Comparison of ENCODE assay signal across 11 cellular contexts in genomic region chr3:105906834-105907233, GRCh38. TPM values are rescaled to one million over a fixed set of nuclear protein-coding genes. Genes with fewer than 3 reads are reported as not detected.
A peak's percentile ranks its signal among the peaks of the same experiment; 100 is the strongest.
DNase-seq lines count a peak whose midpoint lies in the region; ATAC-seq and TF ChIP-seq lines count a peak whose summit lies in the region.
"Had no signal": no experiment of that assay in that cellular context is flagged by ENCODE, and none has a peak within 500 bp of the region (broad histone marks: within the 10 kb centered on the region; RNA-seq: fewer than 3 reads in every experiment).

No MANE protein-coding gene starts in this region.

- CTCF ChIA-PET in RWPE1 (lab: Yijun Ruan, JAX): interaction anchor here (0.5 kb wide), 1 partner anchor 30 kb away, joined by 3 read pairs; no protein-coding TSS in a partner anchor

- no peak for ATAC-seq in HG02938 (IDR thresholded peaks at IDR 0.05; ENCODE audit: unreplicated experiment)

- H2BK120ac ChIP-seq in trophoblast cell (ENCODE audit: insufficient read depth, low read length, poor library complexity): no peak overlapping the region

- H3K27me3 Mint-ChIP-seq in activated CD4-positive, alpha-beta T cell treated with anti-CD3 and anti-CD28 coated beads, Interleukin-2, amount 10 ng/mL, durations not matched to agents 24 days and 14 days: no peaks in the 10 kb centered on the region

- peak; percentile 77 for DNase-seq in CD1c-positive myeloid dendritic cell (ENCODE audit: extremely low spot score)
- peak; percentile 61 for DNase-seq in RWPE1 (ENCODE audit: low spot score)
- DNase-seq in foreskin fibroblast: peak; percentile 35 to 70
- DNase-seq in trophoblast cell: peak; percentile 79 to 86
- no peak for DNase-seq in NCI-H187 treated with DMSO at 0.1 percent for 48 hours (lab: John Stamatoyannopoulos, UW)
- DNase-seq in activated CD4-positive, alpha-beta T cell treated with anti-CD3 and anti-CD28 coated beads, Interleukin-2, amount 10 ng/mL, durations not matched to agents 24 days and 14 days: no peak
- no peak for DNase-seq in NCI-H146 treated with DMSO at 0.1 percent for 48 hours (lab: John Stamatoyannopoulos, UW; ENCODE audit: unreplicated experiment)
- DNase-seq: activated CD8-positive, alpha-beta memory T cell treated with anti-CD3 and anti-CD28 coated beads, Interleukin-2, amount 50 U/mL, for 4 hours; NCI-H1092 treated with DMSO at 0.1 percent for 48 hours; stimulated activated CD4-positive, alpha-beta T cell treated with anti-CD3 and anti-CD28 coated beads, Interleukin-4, amount 100 ng/mL, for 24 hours had no signal

- H3K4me3 ChIP-seq in foreskin fibroblast (ENCODE audit: low read depth in 1 of 2, low read length in 2 of 2) (no peak overlapping the region), trophoblast cell (ENCODE audit: low read depth, low read length) (no peak overlapping the region)

- no peak overlapping the region for H2BK5ac ChIP-seq in trophoblast cell (ENCODE audit: low read depth, low read length, poor library complexity)

- no peak overlapping the region for H4K12ac ChIP-seq in trophoblast cell (ENCODE audit: low read depth, low read length)

- no peak overlapping the region for H3K9ac ChIP-seq in trophoblast cell (ENCODE audit: low read length)

- no peak overlapping the region for H3K27ac Mint-ChIP-seq in activated CD4-positive, alpha-beta T cell treated with anti-CD3 and anti-CD28 coated beads, Interleukin-2, amount 10 ng/mL, durations not matched to agents 24 days and 14 days

- peaks cover 6% of the 10 kb centered on the region for H3K4me1 Mint-ChIP-seq in activated CD4-positive, alpha-beta T cell treated with anti-CD3 and anti-CD28 coated beads, Interleukin-2, amount 10 ng/mL, durations not matched to agents 24 days and 14 days

- no peaks in the 10 kb centered on the region for H3K36me3 Mint-ChIP-seq in activated CD4-positive, alpha-beta T cell treated with anti-CD3 and anti-CD28 coated beads, Interleukin-2, amount 10 ng/mL, durations not matched to agents 24 days and 14 days (ENCODE audit: low read depth)

- H2AK5ac ChIP-seq in trophoblast cell (ENCODE audit: low read length): no peak overlapping the region

- intact Hi-C loops in activated CD4-positive, alpha-beta T cell treated with anti-CD3 and anti-CD28 coated beads, Interleukin-2, amount 10 ng/mL, durations not matched to agents 24 days and 14 days (cut with micrococcal nuclease): no loop called here

- H3K36me3 ChIP-seq in trophoblast cell (ENCODE audit: control insufficient read depth in 1 of 2, insufficient read depth in 2 of 2, low read length in 2 of 2): no peaks in the 10 kb centered on the region

- peaks cover 18% of the 10 kb centered on the region for H3K9me3 Mint-ChIP-seq in activated CD4-positive, alpha-beta T cell treated with anti-CD3 and anti-CD28 coated beads, Interleukin-2, amount 10 ng/mL, durations not matched to agents 24 days and 14 days

- H3K27ac ChIP-seq in RWPE1: no peak overlapping the region
- no peak overlapping the region for H3K27ac ChIP-seq in trophoblast cell (ENCODE audit: low read depth, low read length)

- H3K18ac ChIP-seq in trophoblast cell (ENCODE audit: low read length): no peak overlapping the region

- H3K4ac ChIP-seq in trophoblast cell (ENCODE audit: low read depth, low read length): no peak overlapping the region

- H3K4me2 ChIP-seq in trophoblast cell (ENCODE audit: low read length): no peak overlapping the region

- H4K8ac ChIP-seq in trophoblast cell (ENCODE audit: low read depth, low read length): no peak overlapping the region

- POLR2A ChIA-PET in RWPE1 (lab: Yijun Ruan, JAX; ENCODE audit: low non-redundant PET): no interaction called here

- no peaks in the 10 kb centered on the region for H3K79me1 ChIP-seq in trophoblast cell (ENCODE audit: low read length)

- peaks cover 1% of the 10 kb centered on the region for H3K9me3 ChIP-seq in trophoblast cell (ENCODE audit: insufficient read depth, low read depth, low read length)

- no peak overlapping the region for H3K14ac ChIP-seq in trophoblast cell (ENCODE audit: low read length)

- WGBS in trophoblast cell (ENCODE audit: extremely low coverage, insufficient coverage, insufficient read length): no CpG with 5 or more reads among the region's 4 CpGs

- no peak overlapping the region for H3K23ac ChIP-seq in trophoblast cell (ENCODE audit: low read length)

- H2BK12ac ChIP-seq in trophoblast cell (ENCODE audit: low read length): no peak overlapping the region

- H2AFZ ChIP-seq in trophoblast cell (ENCODE audit: insufficient read depth, low read length, poor library complexity): no peak overlapping the region

- H3K4me1 ChIP-seq in trophoblast cell (ENCODE audit: control insufficient read depth in 1 of 2, insufficient read depth in 2 of 2, low read length in 2 of 2): peaks cover 0 to 2% of the 10 kb centered on the region in 2 experiments

- H4K91ac ChIP-seq in trophoblast cell (ENCODE audit: low read depth, low read length): no peak overlapping the region

- no peaks in the 10 kb centered on the region for H3K27me3 ChIP-seq in trophoblast cell (ENCODE audit: insufficient read depth, low read length)

- H3K79me2 ChIP-seq in trophoblast cell (ENCODE audit: control insufficient read depth, insufficient read depth, low read length, poor library complexity): no peaks in the 10 kb centered on the region

- no peak overlapping the region for H3K4me3 Mint-ChIP-seq in activated CD4-positive, alpha-beta T cell treated with anti-CD3 and anti-CD28 coated beads, Interleukin-2, amount 10 ng/mL, durations not matched to agents 24 days and 14 days

- TF ChIP-seq CTCF in RWPE1 (conservative IDR thresholded peaks at IDR 0.05; ENCODE audit: low read depth): no peak
- TF ChIP-seq CTCF in foreskin fibroblast (IDR thresholded peaks at IDR 0.05; ENCODE audit: low read depth, low read length): no peak

RNA-seq across cellular contexts. Expression of gene CBLB, which starts 38.0 kb away (rescaled TPM):
- polyA plus RNA-seq in trophoblast cell (2013): 244 and 249 TPM in 2 replicates
- 177 and 183 TPM in 2 replicates for total RNA-seq in activated CD4-positive, alpha-beta T cell treated with anti-CD3 and anti-CD28 coated beads, Interleukin-2, amount 10 ng/mL, durations not matched to agents 24 days and 14 days

Comparison
In these comparisons a context has a peak if more than half of its experiments do, and no peak if none do; other contexts are left out.
1. DNase-seq: peak in CD1c-positive myeloid dendritic cell (single experiment), RWPE1 (single experiment), foreskin fibroblast (2 of 2) and trophoblast cell (2 of 2); none in NCI-H187 treated with DMSO at 0.1 percent for 48 hours (single experiment), activated CD4-positive, alpha-beta T cell treated with anti-CD3 and anti-CD28 coated beads, Interleukin-2, amount 10 ng/mL, durations not matched to agents 24 days and 14 days (single experiment) and NCI-H146 treated with DMSO at 0.1 percent for 48 hours (single experiment).